ENCODE assay signal across 8 cellular contexts in the genomic region with DNA sequence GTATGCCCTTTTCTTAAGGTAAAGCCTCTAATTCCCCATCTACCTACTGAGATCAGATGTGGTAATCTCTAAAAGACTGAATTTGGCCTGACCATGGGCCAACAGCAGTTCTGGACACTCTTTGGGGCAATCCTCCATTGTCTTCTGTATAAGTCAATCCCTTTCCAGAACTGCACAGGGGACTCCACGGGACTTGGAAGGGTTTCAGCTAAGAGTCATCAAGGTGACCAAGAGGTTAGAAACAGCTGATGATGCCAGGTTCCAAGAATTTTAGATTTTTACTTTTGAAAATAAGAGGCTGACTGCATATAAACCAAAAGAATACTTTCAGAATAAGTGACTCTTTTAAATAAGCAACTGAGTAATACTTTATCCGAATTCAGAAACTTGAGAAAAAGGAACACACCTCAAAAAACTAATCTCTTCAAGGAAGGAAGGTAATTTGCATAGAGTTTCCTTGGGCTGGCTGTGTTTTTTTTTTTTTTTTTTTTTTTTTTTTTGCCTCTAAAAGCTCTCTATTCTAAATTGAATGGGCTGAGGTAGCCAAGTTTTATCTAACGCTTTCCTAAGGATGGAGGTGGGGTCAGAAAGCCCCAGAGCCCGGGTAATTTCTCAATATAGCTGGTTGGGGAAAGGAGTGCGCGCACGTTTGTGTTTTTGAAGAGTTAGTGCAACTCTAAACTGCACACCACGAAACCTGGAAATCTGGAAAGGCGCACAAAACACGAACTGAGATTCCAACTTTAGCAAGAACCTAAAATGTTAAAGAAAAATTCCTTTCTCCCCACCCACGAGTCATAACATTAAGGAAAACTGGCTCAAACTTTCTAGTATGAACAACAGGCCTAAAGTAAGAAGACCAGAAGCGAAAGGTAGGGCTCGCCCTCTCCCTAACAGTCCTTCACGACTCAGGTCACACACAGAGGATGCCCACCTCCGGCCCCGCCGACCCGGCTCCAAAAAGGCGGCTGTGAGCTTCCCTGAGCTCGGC. TPM values are rescaled to one million over a fixed set of nuclear protein-coding genes. Genes with fewer than 3 reads are reported as not detected.
DNase-seq lines count a peak whose midpoint lies in the region; ATAC-seq and TF ChIP-seq lines count a peak whose summit lies in the region.

No MANE protein-coding gene starts in this region.

- peak overlapping the region; percentile 97 to 100 for H3K27ac ChIP-seq in SK-N-SH (ENCODE audit: low read depth in 2 of 2, low read length in 1 of 2)
- H3K27ac ChIP-seq in VCaP, result peak overlapping the region; percentile 100
- H3K27ac ChIP-seq in gastroesophageal sphincter, result peak overlapping the region; percentile 96 to 100 (median 100)
- peak overlapping the region; percentile 92 to 100 (median 98) for H3K27ac ChIP-seq in gastrocnemius medialis

- in situ Hi-C loops in gastrocnemius medialis (cut with MboI; ENCODE audit: low sequenced_read_pairs in 4 of 4), result no loop called here

- H3K9me3 ChIP-seq in SK-N-SH (no peaks in the 10 kb centered on the region), gastroesophageal sphincter (no peaks in the 10 kb centered on the region), gastrocnemius medialis (no peaks in the 10 kb centered on the region)

- H3K36me3 ChIP-seq in SK-N-SH (replicated peaks in 1 of 2; ENCODE audit: control insufficient read depth in 1 of 2, insufficient read depth in 2 of 2, low read length in 1 of 2), result peaks cover 36 to 47% of the 10 kb centered on the region in 2 experiments
- H3K36me3 ChIP-seq in gastroesophageal sphincter, result peaks cover 0 to 39% of the 10 kb centered on the region in 2 donors
- peaks cover 3 to 22% of the 10 kb centered on the region in 2 donors for H3K36me3 ChIP-seq in gastrocnemius medialis

- TF ChIP-seq CTCF in SK-N-SH (IDR thresholded peaks at IDR 0.05) (no peak), VCaP (conservative IDR thresholded peaks at IDR 0.05) (no peak), gastroesophageal sphincter (IDR thresholded peaks at IDR 0.05) (no peak), gastrocnemius medialis (IDR thresholded peaks at IDR 0.05 in 4 of 5, conservative IDR thresholded peaks at IDR 0.05 in 1 of 5) (no peak)

- POLR2A ChIA-PET in SK-N-SH (lab: Yijun Ruan, JAX), result interaction anchor here (0.6 to 2.6 kb wide), 17 partner anchors 9 to 500 kb away, joined by 3 to 16 read pairs (median 4); a partner anchor contains a TSS

- H3K27me3 ChIP-seq in SK-N-SH (ENCODE audit: insufficient read depth), result no peaks in the 10 kb centered on the region
- H3K27me3 ChIP-seq in gastroesophageal sphincter, result no peaks in the 10 kb centered on the region
- H3K27me3 ChIP-seq in gastrocnemius medialis, result no peaks in the 10 kb centered on the region

- TF ChIP-seq RAD21 in SK-N-SH (IDR thresholded peaks at IDR 0.05; ENCODE audit: low read length), result no peak

- no peaks in the 10 kb centered on the region for H3K9me2 ChIP-seq in SK-N-SH

- WGBS in SK-N-SH (ENCODE audit: low lambda C conversion rate), result 2% methylated on average over 19 of the region's 20 CpGs
- WGBS in gastroesophageal sphincter (ENCODE audit: low coverage in 1 of 2), 2 donors, result 0 to 4% methylated on average over 9 to 10 of the region's 20 CpGs

- peaks cover 58% of the 10 kb centered on the region for H3K79me2 ChIP-seq in SK-N-SH (ENCODE audit: insufficient read depth)

- H3K4me3 ChIP-seq in SK-N-SH (ENCODE audit: low read depth in 2 of 2, low read length in 1 of 2) (peak overlapping the region; percentile 89 to 97), gastroesophageal sphincter (peak overlapping the region; percentile 76 to 94), gastrocnemius medialis (peak overlapping the region; percentile 91 to 100 (median 94))

- peaks cover 61% of the 10 kb centered on the region for H4K20me1 ChIP-seq in SK-N-SH (ENCODE audit: insufficient read depth)

- intact Hi-C loops in gastrocnemius medialis (cut with DNase I; ENCODE audit: low total_unique reads), result loop anchor here (2.0 to 5.0 kb wide), 2 partner anchors 16 to 531 kb away; no protein-coding TSS in a partner anchor

- TF ChIP-seq EP300 in SK-N-SH (IDR thresholded peaks at IDR 0.05; ENCODE audit: borderline replicate concordance in 1 of 2, low read depth in 1 of 2, low read length in 1 of 2) (no peak), gastroesophageal sphincter (IDR thresholded peaks at IDR 0.05) (no peak)

- no peak for DNase-seq in SK-N-SH
- DNase-seq in gastrocnemius medialis, result peak; percentile 58 to 74
- no peak for DNase-seq in OCI-M2 (lab: John Stamatoyannopoulos, UW; ENCODE audit: unreplicated experiment)
- no peak for DNase-seq in HK-2 (ENCODE audit: unreplicated experiment)

- H3K9ac ChIP-seq in SK-N-SH, result peak overlapping the region; percentile 100

- no peak for ATAC-seq in SK-N-SH treated with all-trans-retinoic acid at 6 μM for 48 hours
- ATAC-seq in gastroesophageal sphincter, result no peak
- ATAC-seq in gastrocnemius medialis, result peak in 1 of 2 donors; percentile 39
- ATAC-seq in GM18909 (IDR thresholded peaks at IDR 0.05; ENCODE audit: poor library complexity, unreplicated experiment), result no peak

- peak overlapping the region; percentile 95 for H3K4me2 ChIP-seq in SK-N-SH

- CTCF ChIA-PET in SK-N-SH (lab: Yijun Ruan, JAX), result interaction anchor here (0.9 to 3.2 kb wide), 8 partner anchors 9 to 171 kb away, joined by 3 to 19 read pairs (median 4); a partner anchor contains a TSS

- H3F3A ChIP-seq in SK-N-SH (replicated peaks; ENCODE audit: insufficient read depth), result peaks cover 24% of the 10 kb centered on the region

- TF ChIP-seq POLR2A in gastroesophageal sphincter (IDR thresholded peaks at IDR 0.05) (no peak), gastrocnemius medialis (IDR thresholded peaks at IDR 0.05) (no peak)

- peaks cover 21 to 22% of the 10 kb centered on the region in 2 experiments for H3K4me1 ChIP-seq in SK-N-SH (ENCODE audit: control insufficient read depth in 1 of 2, insufficient read depth in 2 of 2, low read depth in 1 of 2, low read length in 1 of 2)
- peaks cover 4 to 51% (median 27%) of the 10 kb centered on the region in 3 donors for H3K4me1 ChIP-seq in gastroesophageal sphincter
- H3K4me1 ChIP-seq in gastrocnemius medialis, result peaks cover 29 to 38% of the 10 kb centered on the region in 2 donors

- no peak overlapping the region for H2AFZ ChIP-seq in SK-N-SH (ENCODE audit: low read depth)

TF ChIP-seq in SK-N-SH, 30 proteins besides CTCF, POLR2A, EP300 and RAD21 (continues in another document):
- TF ChIP-seq MEF2A (IDR thresholded peaks at IDR 0.05; ENCODE audit: borderline replicate concordance, low read depth) (no peak), RFX5 (IDR thresholded peaks at IDR 0.05; ENCODE audit: low read length) (no peak)
- TF ChIP-seq, protein P1, sequence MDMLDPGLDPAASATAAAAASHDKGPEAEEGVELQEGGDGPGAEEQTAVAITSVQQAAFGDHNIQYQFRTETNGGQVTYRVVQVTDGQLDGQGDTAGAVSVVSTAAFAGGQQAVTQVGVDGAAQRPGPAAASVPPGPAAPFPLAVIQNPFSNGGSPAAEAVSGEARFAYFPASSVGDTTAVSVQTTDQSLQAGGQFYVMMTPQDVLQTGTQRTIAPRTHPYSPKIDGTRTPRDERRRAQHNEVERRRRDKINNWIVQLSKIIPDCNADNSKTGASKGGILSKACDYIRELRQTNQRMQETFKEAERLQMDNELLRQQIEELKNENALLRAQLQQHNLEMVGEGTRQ (IDR thresholded peaks at IDR 0.05; ENCODE audit: borderline replicate concordance, low read depth, low read length), result no peak

TF ChIP-seq in SK-N-SH treated with all-trans-retinoic acid at 6 μM for 48 hours, 23 proteins besides CTCF, POLR2A, EP300 and RAD21 (continues in another document):
- TF ChIP-seq ISL1 (CRISPR knock-in tag; IDR thresholded peaks at IDR 0.05) (no peak), ZNF70 (CRISPR knock-in tag; IDR thresholded peaks at IDR 0.05) (no peak)
- TF ChIP-seq, protein P2, sequence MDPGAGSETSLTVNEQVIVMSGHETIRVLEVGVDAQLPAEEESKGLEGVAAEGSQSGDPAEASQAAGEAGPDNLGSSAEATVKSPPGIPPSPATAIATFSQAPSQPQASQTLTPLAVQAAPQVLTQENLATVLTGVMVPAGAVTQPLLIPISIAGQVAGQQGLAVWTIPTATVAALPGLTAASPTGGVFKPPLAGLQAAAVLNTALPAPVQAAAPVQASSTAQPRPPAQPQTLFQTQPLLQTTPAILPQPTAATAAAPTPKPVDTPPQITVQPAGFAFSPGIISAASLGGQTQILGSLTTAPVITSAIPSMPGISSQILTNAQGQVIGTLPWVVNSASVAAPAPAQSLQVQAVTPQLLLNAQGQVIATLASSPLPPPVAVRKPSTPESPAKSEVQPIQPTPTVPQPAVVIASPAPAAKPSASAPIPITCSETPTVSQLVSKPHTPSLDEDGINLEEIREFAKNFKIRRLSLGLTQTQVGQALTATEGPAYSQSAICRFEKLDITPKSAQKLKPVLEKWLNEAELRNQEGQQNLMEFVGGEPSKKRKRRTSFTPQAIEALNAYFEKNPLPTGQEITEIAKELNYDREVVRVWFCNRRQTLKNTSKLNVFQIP (CRISPR knock-in tag; IDR thresholded peaks at IDR 0.05; ENCODE audit: borderline replicate concordance, low read depth), result no peak

RNA-seq across cellular contexts. Expression of a gene that starts 1.3 kb away (rescaled TPM):
- 238 and 280 TPM in 2 replicates for polyA plus RNA-seq in SK-N-SH (2012; rRNA removed)
- polyA plus RNA-seq in SK-N-SH (2012; cell fraction: cytosol; rRNA removed), result 165 and 205 TPM in 2 replicates
- 474 and 586 TPM in 2 replicates for polyA plus RNA-seq in SK-N-SH (2012; cell fraction: nucleus; rRNA removed)
- total RNA-seq in gastroesophageal sphincter (100 to 1,000 TPM; 136 to 200 (median 175) TPM), gastrocnemius medialis (100 to 1,000 TPM; 265 to 354 (median 342) TPM)

RNA-seq across cellular contexts. Expression of a gene that starts 8.6 kb away (rescaled TPM):
- 25.1 and 25.6 TPM in 2 replicates for polyA plus RNA-seq in SK-N-SH (2012; rRNA removed)
- 9.9 and 15.1 TPM in 2 replicates for polyA plus RNA-seq in SK-N-SH (2012; cell fraction: cytosol; rRNA removed)
- 107 and 147 TPM in 2 replicates for polyA plus RNA-seq in SK-N-SH (2012; cell fraction: nucleus; rRNA removed)
- 1 to 10 TPM; 3.0 to 7.2 (median 5.1) TPM for total RNA-seq in gastroesophageal sphincter
- total RNA-seq in gastrocnemius medialis, result 10 to 100 TPM in 1 of 4 donors, 1 to 10 TPM in 3; 1.8 to 15.7 (median 3.4) TPM

RNA-seq across cellular contexts. Expression of a gene that starts 25.3 kb away (rescaled TPM):
- 31.0 and 38.5 TPM in 2 replicates for polyA plus RNA-seq in SK-N-SH (2012; rRNA removed)
- polyA plus RNA-seq in SK-N-SH (2012; cell fraction: cytosol; rRNA removed), result 14.9 and 20.1 TPM in 2 replicates
- polyA plus RNA-seq in SK-N-SH (2012; cell fraction: nucleus; rRNA removed), result 50.7 and 64.3 TPM in 2 replicates
- total RNA-seq in gastroesophageal sphincter (10 to 100 TPM in 2 of 4 donors, 1 to 10 TPM in 2; 6.5 to 11.4 (median 9.9) TPM), gastrocnemius medialis (10 to 100 TPM in 1 of 4 donors, 1 to 10 TPM in 3; 6.6 to 12.3 (median 7.3) TPM)

RNA-seq across cellular contexts. Expression of a gene that starts 31.8 kb away (rescaled TPM):
- 229 and 232 TPM in 2 replicates for polyA plus RNA-seq in SK-N-SH (2012; rRNA removed)
- polyA plus RNA-seq in SK-N-SH (2012; cell fraction: cytosol; rRNA removed), result 165 and 201 TPM in 2 replicates
- 194 and 206 TPM in 2 replicates for polyA plus RNA-seq in SK-N-SH (2012; cell fraction: nucleus; rRNA removed)
- total RNA-seq in gastroesophageal sphincter (100 to 1,000 TPM in 3 of 4 donors, 10 to 100 TPM in 1; 96.0 to 123 (median 110) TPM), gastrocnemius medialis (100 to 1,000 TPM; 117 to 168 (median 158) TPM)

RNA-seq across cellular contexts. Expression of a gene that starts 44.5 kb away (rescaled TPM):
- 42.6 and 46.0 TPM in 2 replicates for polyA plus RNA-seq in SK-N-SH (2012; rRNA removed)
- 27.4 and 33.7 TPM in 2 replicates for polyA plus RNA-seq in SK-N-SH (2012; cell fraction: cytosol; rRNA removed)
- 53.5 and 64.5 TPM in 2 replicates for polyA plus RNA-seq in SK-N-SH (2012; cell fraction: nucleus; rRNA removed)
- 10 to 100 TPM; 13.4 to 32.6 (median 18.3) TPM for total RNA-seq in gastroesophageal sphincter
- 10 to 100 TPM; 13.0 to 28.9 (median 24.2) TPM for total RNA-seq in gastrocnemius medialis

Comparison
In these comparisons a context has a peak if more than half of its experiments do, and no peak if none do; other contexts are left out.
1. DNase-seq: peak in gastrocnemius medialis (2 of 2); none in SK-N-SH (single experiment), OCI-M2 (single experiment) and HK-2 (single experiment).
2. Peak in every context shown above with its lines, with median percentiles within 50 percentile points of each other: H3K27ac ChIP-seq and H3K4me3 ChIP-seq.